25 cellular contexts compared by ENCODE assay signal in the genomic region with DNA sequence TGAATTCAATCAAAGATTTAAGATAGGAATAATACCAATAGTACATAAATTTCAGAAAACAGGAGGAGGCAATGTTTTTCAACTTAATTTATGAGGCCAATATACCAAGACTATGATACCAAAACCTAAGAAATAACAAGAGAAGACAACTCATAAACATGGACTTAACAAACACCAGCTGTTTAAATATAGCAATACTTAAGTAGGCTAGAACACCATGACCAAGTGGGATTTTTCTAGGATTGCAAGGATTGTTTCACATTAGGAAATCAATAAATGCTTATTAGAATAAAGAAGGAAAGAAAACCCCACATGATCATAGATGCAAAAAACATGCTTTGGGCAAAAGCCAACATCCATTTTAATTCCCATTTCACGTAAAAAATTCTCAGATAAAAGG.
"Had no signal": no experiment of that assay in that cellular context is flagged by ENCODE, and none has a peak within 500 bp of the region (broad histone marks: within the 10 kb centered on the region; RNA-seq: fewer than 3 reads in every experiment).

No MANE protein-coding gene starts in this region.

- DNase-seq: cerebellar nuclear complex; cortex of kidney; effector memory CD8-positive, alpha-beta T cell; foreskin keratinocyte; heart left ventricle; left cardiac atrium; left ventricle myocardium inferior; lower lobe of right lung; naive thymus-derived CD8-positive, alpha-beta T cell; occipital lobe; ovary; posterior cingulate gyrus; psoas muscle; right cardiac atrium; sigmoid colon; stimulated activated CD4-positive, alpha-beta T cell treated with anti-CD3 and anti-CD28 coated beads, Interleukin-2, amount 100 ng/mL, for 24 hours; stimulated activated CD4-positive, alpha-beta T cell treated with anti-CD3 and anti-CD28 coated beads, Interleukin-4, amount 100 ng/mL, for 4 hours; stimulated activated naive CD8-positive, alpha-beta T cell treated with anti-CD3 and anti-CD28 coated beads, Interleukin-15, Interleukin-2, amounts not matched to agents 100 U/mL and 50 U/mL, for 24 hours; substantia nigra; testis; tibial artery had no signal

- H3K4me3 ChIP-seq: gastroesophageal sphincter, heart left ventricle, hepatocyte, left ventricle myocardium inferior, lower lobe of right lung, ovary, psoas muscle, sigmoid colon, testis, tibial artery had no signal

- ATAC-seq: effector memory CD8-positive, alpha-beta T cell; esophagus mucosa; foreskin keratinocyte; gastroesophageal sphincter; heart left ventricle; left cardiac atrium; lower lobe of right lung; naive thymus-derived CD8-positive, alpha-beta T cell; psoas muscle; right cardiac atrium; stimulated activated memory B cell treated with anti-CD40 and anti-IgM and Interleukin-4, amounts not matched to agents 10 μg/mL and 1 μg/mL and 100 μg/mL, for 72 hours; stimulated activated naive CD8-positive, alpha-beta T cell treated with anti-CD3 and anti-CD28 coated beads, Interleukin-15, Interleukin-2, amounts not matched to agents 100 U/mL and 50 U/mL, for 24 hours had no signal
